Comparison of ENCODE assay signal across 1 cellular context in the genomic region with DNA sequence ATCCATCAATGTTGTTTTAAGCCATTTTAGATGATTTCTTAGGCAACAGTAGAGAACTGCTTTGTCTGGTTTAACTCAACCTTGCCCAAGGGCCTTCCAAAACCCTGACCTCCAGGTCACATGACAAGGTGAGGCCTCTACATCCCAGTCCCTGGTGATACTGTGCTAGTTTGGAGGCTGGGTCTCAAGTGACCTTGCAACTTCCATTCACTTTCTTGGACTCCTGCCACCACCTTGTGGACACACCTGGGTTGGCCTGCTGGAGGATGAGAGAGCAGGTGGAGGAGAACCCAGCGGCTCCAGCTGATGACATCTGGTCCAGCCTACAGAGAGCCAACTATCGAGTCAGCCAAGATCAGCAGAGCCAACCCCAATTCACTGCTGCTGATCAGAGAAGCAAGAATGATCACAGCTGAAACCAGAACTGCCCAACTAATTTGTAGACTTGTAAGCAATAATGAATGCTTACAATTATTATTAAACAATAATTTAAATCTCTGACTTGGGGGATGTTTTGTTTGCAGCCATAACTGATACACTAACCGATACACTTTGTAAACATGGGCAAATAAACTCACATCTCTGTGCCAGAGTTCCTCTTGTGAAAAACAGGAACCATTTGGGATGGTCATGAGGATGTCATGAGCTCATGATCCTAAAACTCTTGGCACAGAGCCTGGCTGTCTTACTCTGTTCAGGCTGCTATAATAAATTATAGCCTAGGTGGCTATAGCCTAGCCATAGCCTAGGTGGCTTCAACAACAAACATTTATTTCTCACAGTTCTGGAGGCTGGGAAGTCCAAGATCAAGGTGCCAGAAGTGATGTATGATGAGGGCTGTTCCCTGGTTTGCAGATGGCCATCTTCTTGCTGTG.
TF ChIP-seq lines count a peak whose summit lies in the region.

No MANE protein-coding gene starts in this region.

TF ChIP-seq in HCT116, 20 proteins besides CTCF, POLR2A, EP300 and RAD21 (continued from another document):
- TF ChIP-seq ZBTB33 (IDR thresholded peaks at IDR 0.05; ENCODE audit: extremely low read depth, insufficient replicate concordance, low read length) (no peak), ELF1 (IDR thresholded peaks at IDR 0.05; ENCODE audit: borderline replicate concordance, low read depth) (no peak), YY1 (IDR thresholded peaks at IDR 0.05; ENCODE audit: extremely low read depth, insufficient replicate concordance, low read depth, low read length) (no peak), REST (IDR thresholded peaks at IDR 0.05; ENCODE audit: low read depth) (no peak), TCF7L2 (IDR thresholded peaks at IDR 0.05; ENCODE audit: borderline replicate concordance, extremely low read depth, insufficient read depth, insufficient read length) (no peak), ZFX (IDR thresholded peaks at IDR 0.05) (no peak), SRF (IDR thresholded peaks at IDR 0.05; ENCODE audit: low read depth) (no peak)
- TF ChIP-seq, protein P1, sequence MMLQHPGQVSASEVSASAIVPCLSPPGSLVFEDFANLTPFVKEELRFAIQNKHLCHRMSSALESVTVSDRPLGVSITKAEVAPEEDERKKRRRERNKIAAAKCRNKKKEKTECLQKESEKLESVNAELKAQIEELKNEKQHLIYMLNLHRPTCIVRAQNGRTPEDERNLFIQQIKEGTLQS (IDR thresholded peaks at IDR 0.05): no peak
